8 cellular contexts compared by ENCODE assay signal in the genomic region with DNA sequence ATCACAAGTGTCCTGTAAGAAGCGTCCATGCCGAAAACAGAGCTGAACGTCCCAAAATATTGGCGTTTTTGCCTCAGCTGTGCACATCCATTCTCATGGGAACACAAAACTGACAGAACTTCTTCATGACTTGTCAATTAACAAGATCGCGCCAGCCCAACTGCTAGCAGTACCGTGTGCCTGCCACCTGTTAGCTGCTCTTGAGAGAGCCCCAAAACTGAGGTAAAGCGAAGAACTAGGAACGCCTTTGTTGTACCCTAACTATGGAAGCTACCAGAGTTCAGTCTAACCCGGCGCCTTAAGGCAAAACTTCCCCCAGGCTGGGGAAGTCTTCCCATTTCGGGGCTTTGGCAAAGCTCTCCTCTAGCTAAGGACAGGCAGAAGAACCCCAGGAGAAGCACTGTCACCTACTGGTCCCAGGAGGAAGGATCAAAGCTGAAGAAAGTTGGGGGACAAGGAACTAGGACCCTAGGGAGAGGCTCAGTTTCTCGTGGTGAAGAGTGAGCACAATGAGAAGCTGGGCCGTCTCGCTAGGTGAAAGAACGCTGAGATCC. TPM values are rescaled to one million over a fixed set of nuclear protein-coding genes. Genes with fewer than 3 reads are reported as not detected.
DNase-seq lines count a peak whose midpoint lies in the region; ATAC-seq and TF ChIP-seq lines count a peak whose summit lies in the region.

No MANE protein-coding gene starts in this region.

- H2AFZ ChIP-seq in OCI-LY3 (ENCODE audit: low read depth, low read length) = peak overlapping the region; percentile 47; the same call in 1 of the 2 replicates

- H3K27me3 ChIP-seq in OCI-LY3 (ENCODE audit: low read depth, low read length) (no peaks in the 10 kb centered on the region), brain microvascular endothelial cell (replicated peaks) (no peaks in the 10 kb centered on the region)

- H3K27ac ChIP-seq in OCI-LY3 (ENCODE audit: low read length) (peak overlapping the region; percentile 85), brain microvascular endothelial cell (peak overlapping the region; percentile 60), temporal lobe (ENCODE audit: low read depth, low read length) (peak overlapping the region; percentile 85)

- intact Hi-C loops in Calu3 (cut with micrococcal nuclease; ENCODE audit: unreplicated experiment) = no loop called here

- peak overlapping the region; percentile 77 for H3K4me2 ChIP-seq in OCI-LY3 (ENCODE audit: low read length)

- peak overlapping the region; percentile 95 for H3K4me3 Mint-ChIP-seq in Calu3 (ENCODE audit: low read depth, unreplicated experiment)

- H3K27ac Mint-ChIP-seq in Calu3 (ENCODE audit: unreplicated experiment) = peak overlapping the region; percentile 89

- TF ChIP-seq CTCF in Calu3 (IDR thresholded peaks at IDR 0.05; ENCODE audit: unreplicated experiment) = no peak
- TF ChIP-seq CTCF in OCI-LY3 (IDR thresholded peaks at IDR 0.05; ENCODE audit: low read depth, low read length) = peak; percentile 22; the same call in 1 of the 2 replicates
- peak; percentile 50 for TF ChIP-seq CTCF in brain microvascular endothelial cell (IDR thresholded peaks at IDR 0.05; ENCODE audit: low read depth, low read length, missing control alignments)

- in situ Hi-C loops in brain microvascular endothelial cell (cut with HindIII; ENCODE audit: low pct_ligation_motif_present, low sequenced_read_pairs) = no loop called here

- H3K9ac ChIP-seq in OCI-LY3 (ENCODE audit: low read length) = peak overlapping the region; percentile 88

- H3K36me3 ChIP-seq in OCI-LY3 (replicated peaks; ENCODE audit: low read depth, low read length) (no peaks in the 10 kb centered on the region), brain microvascular endothelial cell (replicated peaks) (no peaks in the 10 kb centered on the region)

- H3K79me2 ChIP-seq in OCI-LY3 (ENCODE audit: low read length) = peaks cover 53% of the 10 kb centered on the region

- H3K36me3 Mint-ChIP-seq in Calu3 (ENCODE audit: insufficient read depth, unreplicated experiment) = peaks cover 18% of the 10 kb centered on the region

- no peaks in the 10 kb centered on the region for H3K9me3 ChIP-seq in OCI-LY3 (ENCODE audit: insufficient read depth, low read length)

- CTCF ChIA-PET in Calu3 (lab: Charles Lee) = interaction anchor here (0.8 to 2.3 kb wide), 4 partner anchors 9 to 121 kb away, joined by 3 to 11 read pairs (median 8); no protein-coding TSS in a partner anchor

- no TSS peak for BruUV-seq in Calu3 (replicated peaks; lab: Mats Ljungman, UMichigan)

- H3K4me3 ChIP-seq in OCI-LY3 (ENCODE audit: low read length) (peak overlapping the region; percentile 97), brain microvascular endothelial cell (ENCODE audit: low read depth, low read length) (peak overlapping the region; percentile 99)

- no peaks in the 10 kb centered on the region for H3K27me3 Mint-ChIP-seq in Calu3 (ENCODE audit: unreplicated experiment)

- DNase-seq in Calu3 (no peak), brain microvascular endothelial cell (no peak), left lobe of liver (ENCODE audit: low spot score) (no peak)

- peak; percentile 8 for ATAC-seq in GM21447 (IDR thresholded peaks at IDR 0.05; ENCODE audit: unreplicated experiment)
- ATAC-seq in left lobe of liver = peak; percentile 5
- ATAC-seq in GM18520 (IDR thresholded peaks at IDR 0.05; ENCODE audit: unreplicated experiment) = no peak
- no peak for ATAC-seq in GM19035 (IDR thresholded peaks at IDR 0.05; ENCODE audit: unreplicated experiment)

- no peaks in the 10 kb centered on the region for H3K9me3 Mint-ChIP-seq in Calu3 (ENCODE audit: low read depth, unreplicated experiment)

- no peaks in the 10 kb centered on the region; the same call in 1 of the 2 replicates for H4K20me1 ChIP-seq in OCI-LY3 (ENCODE audit: insufficient read depth, low read length)

- H3K4me1 Mint-ChIP-seq in Calu3 (ENCODE audit: low read depth, unreplicated experiment) = peaks cover 10% of the 10 kb centered on the region

- H3K4me1 ChIP-seq in OCI-LY3 (ENCODE audit: low read length) = peaks cover 22% of the 10 kb centered on the region

RNA-seq across cellular contexts. Expression of a gene that starts 0.7 kb away (rescaled TPM):
- total RNA-seq in Calu3 (2022) (15.0 and 18.8 TPM in 2 replicates), left lobe of liver (6.9 TPM), temporal lobe (8.9 TPM)

Comparison
In these comparisons a context has a peak if more than half of its experiments do, and no peak if none do; other contexts are left out.
1. ATAC-seq: peak in GM21447 (single experiment) and left lobe of liver (single experiment); none in GM18520 (single experiment) and GM19035 (single experiment).
2. Peak in every context shown above with its lines, with median percentiles within 50 percentile points of each other: H3K27ac ChIP-seq.